1 cellular context compared by ENCODE assay signal in genomic region chr12:51915003-51915625, GRCh38.
TF ChIP-seq lines count a peak whose summit lies in the region.

No MANE protein-coding gene starts in this region.

TF ChIP-seq in K562, 482 proteins besides CTCF, POLR2A, EP300 and RAD21 (continued from another document and continues in another):
- TF ChIP-seq CREM (IDR thresholded peaks at IDR 0.05; ENCODE audit: low read depth), result no peak
- TF ChIP-seq DMBX1 (CRISPR knock-in tag; IDR thresholded peaks at IDR 0.05; ENCODE audit: borderline replicate concordance), result no peak
- TF ChIP-seq CTBP1 (IDR thresholded peaks at IDR 0.05; ENCODE audit: borderline replicate concordance), result peak; percentile 29; the same call in 1 of the 2 replicates
- TF ChIP-seq CBX8 (IDR thresholded peaks at IDR 0.05; ENCODE audit: borderline replicate concordance, extremely low read depth, low read depth, low read length, poor library complexity, severe bottlenecking), result no peak
- no peak for TF ChIP-seq RAD51 (IDR thresholded peaks at IDR 0.05; ENCODE audit: borderline replicate concordance, low read depth)
- no peak for TF ChIP-seq MYBL2 (IDR thresholded peaks at IDR 0.05; ENCODE audit: low read depth)
- no peak for TF ChIP-seq MYBL2 (CRISPR knock-in tag; IDR thresholded peaks at IDR 0.05; ENCODE audit: borderline replicate concordance)
- TF ChIP-seq SRSF7 (optimal IDR thresholded peaks at IDR 0.05; ENCODE audit: low read depth, low read length), result no peak
- TF ChIP-seq EZH2 (IDR thresholded peaks at IDR 0.05; ENCODE audit: borderline replicate concordance, low read depth, low read length), result no peak
- no peak for TF ChIP-seq ATF7 (IDR thresholded peaks at IDR 0.05)
- no peak for TF ChIP-seq TCF3 (CRISPR knock-in tag; IDR thresholded peaks at IDR 0.05)
- no peak for TF ChIP-seq PRPF4 (IDR thresholded peaks at IDR 0.05; ENCODE audit: insufficient read depth, low read depth, low read length, poor library complexity, severe bottlenecking)
- no peak for TF ChIP-seq CXXC5 (CRISPR knock-in tag; IDR thresholded peaks at IDR 0.05)
- no peak for TF ChIP-seq ZC3H11A (IDR thresholded peaks at IDR 0.05; ENCODE audit: low read depth, low read length)
- TF ChIP-seq MGA (IDR thresholded peaks at IDR 0.05), result no peak; the same call in 1 of the 2 replicates
- no peak for TF ChIP-seq NFATC3 (IDR thresholded peaks at IDR 0.05)
- TF ChIP-seq TAF1 (IDR thresholded peaks at IDR 0.05; ENCODE audit: control insufficient read depth, extremely low read depth, insufficient read depth, low read length, severe bottlenecking), result no peak
- peak; percentile 77 for TF ChIP-seq MAX (CRISPR knock-in tag; IDR thresholded peaks at IDR 0.05)
- no peak for TF ChIP-seq MAFF (IDR thresholded peaks at IDR 0.05; ENCODE audit: low read length)
- TF ChIP-seq E2F3 (CRISPR knock-in tag; IDR thresholded peaks at IDR 0.05), result no peak
- no peak for TF ChIP-seq SMARCE1 (IDR thresholded peaks at IDR 0.05)
- TF ChIP-seq KLF6 (CRISPR knock-in tag; IDR thresholded peaks at IDR 0.05; ENCODE audit: borderline replicate concordance), result no peak
- 0 out of 2 replicates have a peak, but pooled peaks have one; percentile 8 for TF ChIP-seq HDAC2 (IDR thresholded peaks at IDR 0.05)
- TF ChIP-seq ZNF165 (CRISPR knock-in tag; IDR thresholded peaks at IDR 0.05; ENCODE audit: borderline replicate concordance), result no peak
- no peak for TF ChIP-seq ZFX (CRISPR knock-in tag; IDR thresholded peaks at IDR 0.05)
- TF ChIP-seq GTF2A2 (tag; IDR thresholded peaks at IDR 0.05), result no peak
- no peak for TF ChIP-seq ZNF79 (CRISPR knock-in tag; IDR thresholded peaks at IDR 0.05; ENCODE audit: low read depth)
- no peak for TF ChIP-seq REST (CRISPR knock-in tag; IDR thresholded peaks at IDR 0.05; ENCODE audit: low read depth)
- TF ChIP-seq BDP1 (IDR thresholded peaks at IDR 0.05; ENCODE audit: insufficient read depth, insufficient read length), result no peak
- no peak for TF ChIP-seq PHB2 (IDR thresholded peaks at IDR 0.05; ENCODE audit: low read depth)
- peak in 1 of 2 experiments; percentile 45; a peak in 1 of 4 replicates for TF ChIP-seq NRF1 (conservative IDR thresholded peaks at IDR 0.05 in 1 of 2, IDR thresholded peaks at IDR 0.05 in 1 of 2)
- no peak for TF ChIP-seq HMG20B (CRISPR knock-in tag; IDR thresholded peaks at IDR 0.05)
- no peak for TF ChIP-seq PURB (CRISPR knock-in tag; IDR thresholded peaks at IDR 0.05; ENCODE audit: low read depth)
- no peak for TF ChIP-seq ZNF77 (CRISPR knock-in tag; IDR thresholded peaks at IDR 0.05)
- TF ChIP-seq ZNF512 (tag; IDR thresholded peaks at IDR 0.05), result no peak
- peak in 1 of 2 experiments; percentile 34; a peak in 1 of 4 replicates for TF ChIP-seq HDAC1 (IDR thresholded peaks at IDR 0.05)
- TF ChIP-seq SMAD3 (CRISPR knock-in tag; conservative IDR thresholded peaks at IDR 0.05), result no peak
- no peak for TF ChIP-seq PHTF2 (CRISPR knock-in tag; IDR thresholded peaks at IDR 0.05)
- TF ChIP-seq RBFOX2 (IDR thresholded peaks at IDR 0.05; ENCODE audit: low read depth, low read length), result 0 out of 2 replicates have a peak, but pooled peaks have one; percentile 16
- no peak for TF ChIP-seq THAP7 (CRISPR knock-in tag; IDR thresholded peaks at IDR 0.05)
- no peak for TF ChIP-seq TRIM28 (IDR thresholded peaks at IDR 0.05)
- TF ChIP-seq TBL1XR1 (IDR thresholded peaks at IDR 0.05; ENCODE audit: low read length in 2 of 2), result no peak
- TF ChIP-seq NFIX (CRISPR knock-in tag; IDR thresholded peaks at IDR 0.05; ENCODE audit: low read depth), result no peak
- TF ChIP-seq JUN (IDR thresholded peaks at IDR 0.05; ENCODE audit: borderline replicate concordance, low read depth, low read length), result peak; percentile 9; the same call in 1 of the 2 replicates
- TF ChIP-seq JUN (CRISPR knock-in tag; IDR thresholded peaks at IDR 0.05; ENCODE audit: borderline replicate concordance), result no peak
- no peak for TF ChIP-seq ZNF133 (CRISPR knock-in tag; IDR thresholded peaks at IDR 0.05)
- TF ChIP-seq JUND (IDR thresholded peaks at IDR 0.05; ENCODE audit: borderline replicate concordance, low read depth, low read length), result peak; percentile 24; the same call in 1 of the 2 replicates
- no peak for TF ChIP-seq JUND (tag; IDR thresholded peaks at IDR 0.05; ENCODE audit: borderline replicate concordance, low read depth, low read length)
- no peak for TF ChIP-seq RFX5 (IDR thresholded peaks at IDR 0.05; ENCODE audit: low read depth, low read length)
- no peak for TF ChIP-seq ZC3H4 (CRISPR knock-in tag; IDR thresholded peaks at IDR 0.05; ENCODE audit: borderline replicate concordance)
- TF ChIP-seq NR0B1 (IDR thresholded peaks at IDR 0.05; ENCODE audit: partially characterized antibody), result no peak
